In the genomic region with DNA sequence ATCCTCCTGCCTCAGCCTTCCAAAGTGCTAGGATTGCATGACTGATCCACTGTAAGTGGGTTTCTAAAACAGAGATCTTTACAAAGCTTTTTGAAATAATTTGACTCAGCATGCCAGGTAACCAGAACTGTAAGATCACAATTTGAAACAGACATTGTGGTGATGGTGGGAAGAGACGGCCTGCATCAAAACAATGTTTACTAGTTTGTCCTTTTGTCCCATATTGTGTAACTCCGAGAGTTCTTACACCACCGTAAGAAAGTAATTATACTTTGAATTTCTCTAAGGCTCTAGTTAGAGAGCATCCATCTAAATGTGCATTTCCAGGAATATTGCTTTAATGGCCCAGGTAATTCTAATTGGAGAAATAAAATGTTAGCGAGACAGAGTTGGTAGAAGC, we compare ENCODE assay signal across 1 cellular context.
TF ChIP-seq lines count a peak whose summit lies in the region.

No MANE protein-coding gene starts in this region.

TF ChIP-seq in A549, 52 proteins besides CTCF, POLR2A, EP300 and RAD21 (continued from another document):
- TF ChIP-seq HMGXB4 (CRISPR knock-in tag; IDR thresholded peaks at IDR 0.05; ENCODE audit: borderline replicate concordance) (no peak), HOXA7 (CRISPR knock-in tag; IDR thresholded peaks at IDR 0.05) (no peak)
